ENCODE assay signal across 11 cellular contexts in the genomic region with DNA sequence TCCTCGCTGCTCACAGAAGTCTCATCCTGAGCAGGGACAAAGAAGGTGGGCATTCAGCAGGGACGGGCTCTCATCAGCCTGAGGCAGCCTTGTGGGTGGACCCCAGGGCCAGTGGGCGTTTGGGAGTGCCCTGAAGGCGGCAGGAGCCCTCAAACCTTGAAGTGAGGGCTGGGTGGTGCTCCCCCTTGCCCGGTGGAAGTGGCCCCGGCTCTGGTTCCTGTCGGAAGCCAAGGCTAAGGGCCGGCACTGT.
DNase-seq lines count a peak whose midpoint lies in the region; ATAC-seq, FAIRE-seq and TF ChIP-seq lines count a peak whose summit lies in the region.
"Had no signal": no experiment of that assay in that cellular context is flagged by ENCODE, and none has a peak within 500 bp of the region (broad histone marks: within the 10 kb centered on the region; RNA-seq: fewer than 3 reads in every experiment).

No MANE protein-coding gene starts in this region.

- H3K27ac Mint-ChIP-seq in osteocyte (ENCODE audit: unreplicated experiment): peak overlapping the region; percentile 91

- no peaks in the 10 kb centered on the region for H3K9me3 ChIP-seq in fibroblast of lung (ENCODE audit: control insufficient read depth, insufficient read depth, low read depth, low read length)

- no peaks in the 10 kb centered on the region for H3K27me3 ChIP-seq in fibroblast of lung (ENCODE audit: control insufficient read depth, insufficient read depth, low read length)

- ATAC-seq in GM18909 (IDR thresholded peaks at IDR 0.05; ENCODE audit: poor library complexity, unreplicated experiment): no peak

- H3K4me1 ChIP-seq in fibroblast of lung (ENCODE audit: control insufficient read depth, extremely low read depth, insufficient read depth, low read length): peaks cover 24% of the 10 kb centered on the region

- H3K27me3 Mint-ChIP-seq in osteocyte (ENCODE audit: unreplicated experiment): no peaks in the 10 kb centered on the region

- DNase-seq in AG09309 (ENCODE audit: low read depth) (no peak), RWPE1 (ENCODE audit: low spot score) (no peak), fibroblast of lung (ENCODE audit: low read depth in 2 of 2) (no peak), osteocyte (ENCODE audit: extremely low spot score, unreplicated experiment) (no peak), T1000 (lab: John Stamatoyannopoulos, UW) (no peak), D721Med (ENCODE audit: insufficient read length, low spot score) (no peak)
- DNase-seq in activated CD4-positive, CD25-positive, alpha-beta regulatory T cell (lab: John Stamatoyannopoulos, UW): no peak
- DNase-seq: activated CD8-positive, alpha-beta memory T cell treated with anti-CD3 and anti-CD28 coated beads for 24 hours; stimulated activated naive CD4-positive, alpha-beta T cell treated with Interleukin-2 at 50 U/mL for 16 hours had no signal

- H4K20me1 ChIP-seq in fibroblast of lung (ENCODE audit: control insufficient read depth, extremely low read depth, insufficient read depth, low read length): no peaks in the 10 kb centered on the region

- peak overlapping the region; percentile 48 for H3K4me3 Mint-ChIP-seq in osteocyte (ENCODE audit: unreplicated experiment)

- H3K4me3 ChIP-seq in AG09309 (ENCODE audit: control insufficient read depth, low read depth, low read length) (peak overlapping the region; percentile 47), fibroblast of lung (replicated peaks in 1 of 4; ENCODE audit: control extremely low read depth in 1 of 4, insufficient read depth in 1 of 4, low read depth in 3 of 4, low read length in 4 of 4) (peak overlapping the region; percentile 29 to 62 (median 43))

- POLR2A ChIA-PET in RWPE1 (lab: Yijun Ruan, JAX; ENCODE audit: low non-redundant PET): interaction anchor here (0.6 kb wide), 1 partner anchor 251 kb away, joined by 3 read pairs; no protein-coding TSS in a partner anchor

- no peaks in the 10 kb centered on the region for H3K9me3 Mint-ChIP-seq in osteocyte (ENCODE audit: unreplicated experiment)

- peak overlapping the region; percentile 65 for H3K9ac ChIP-seq in fibroblast of lung (ENCODE audit: insufficient read depth, low read length)

- H3K36me3 ChIP-seq in fibroblast of lung (ENCODE audit: control insufficient read depth, insufficient read depth, low read length): peaks cover 2% of the 10 kb centered on the region

- no peak for FAIRE-seq in D721Med (lab: Jason Lieb, UNC)

- H3K36me3 Mint-ChIP-seq in osteocyte (ENCODE audit: unreplicated experiment): peaks cover 7% of the 10 kb centered on the region

- H3K4me1 Mint-ChIP-seq in osteocyte (ENCODE audit: unreplicated experiment): peaks cover 68% of the 10 kb centered on the region

- CTCF ChIA-PET in RWPE1 (lab: Yijun Ruan, JAX): interaction anchor here (0.6 to 4.1 kb wide), 2 partner anchors 11 to 443 kb away, joined by 5 to 22 read pairs; no protein-coding TSS in a partner anchor

- TF ChIP-seq CTCF in AG09309 (IDR thresholded peaks at IDR 0.05; ENCODE audit: control insufficient read depth, insufficient read depth, low read depth, low read length, missing control alignments) (no peak), RWPE1 (conservative IDR thresholded peaks at IDR 0.05; ENCODE audit: low read depth) (no peak), fibroblast of lung (conservative IDR thresholded peaks at IDR 0.05 in 1 of 2, IDR thresholded peaks at IDR 0.05 in 1 of 2; ENCODE audit: low read depth in 1 of 2, low read length in 2 of 2) (no peak), osteocyte (IDR thresholded peaks at IDR 0.05) (no peak), D721Med (IDR thresholded peaks at IDR 0.05; ENCODE audit: insufficient read depth, missing control alignments) (no peak)

- peaks cover 14% of the 10 kb centered on the region for H3K79me2 ChIP-seq in fibroblast of lung (ENCODE audit: control insufficient read depth, insufficient read depth, low read length)

- H3K4me2 ChIP-seq in fibroblast of lung (ENCODE audit: extremely low read depth, insufficient read depth, low read length): peak overlapping the region; percentile 74

- H3K27ac ChIP-seq in RWPE1 (peak overlapping the region; percentile 93), fibroblast of lung (ENCODE audit: insufficient read depth, low read length) (peak overlapping the region; percentile 68)
- H3K27ac ChIP-seq: C4-2B had no signal

- H2AFZ ChIP-seq in fibroblast of lung (ENCODE audit: low read length): no peak overlapping the region
